ENCODE assay signal across 7 cellular contexts in the genomic region with DNA sequence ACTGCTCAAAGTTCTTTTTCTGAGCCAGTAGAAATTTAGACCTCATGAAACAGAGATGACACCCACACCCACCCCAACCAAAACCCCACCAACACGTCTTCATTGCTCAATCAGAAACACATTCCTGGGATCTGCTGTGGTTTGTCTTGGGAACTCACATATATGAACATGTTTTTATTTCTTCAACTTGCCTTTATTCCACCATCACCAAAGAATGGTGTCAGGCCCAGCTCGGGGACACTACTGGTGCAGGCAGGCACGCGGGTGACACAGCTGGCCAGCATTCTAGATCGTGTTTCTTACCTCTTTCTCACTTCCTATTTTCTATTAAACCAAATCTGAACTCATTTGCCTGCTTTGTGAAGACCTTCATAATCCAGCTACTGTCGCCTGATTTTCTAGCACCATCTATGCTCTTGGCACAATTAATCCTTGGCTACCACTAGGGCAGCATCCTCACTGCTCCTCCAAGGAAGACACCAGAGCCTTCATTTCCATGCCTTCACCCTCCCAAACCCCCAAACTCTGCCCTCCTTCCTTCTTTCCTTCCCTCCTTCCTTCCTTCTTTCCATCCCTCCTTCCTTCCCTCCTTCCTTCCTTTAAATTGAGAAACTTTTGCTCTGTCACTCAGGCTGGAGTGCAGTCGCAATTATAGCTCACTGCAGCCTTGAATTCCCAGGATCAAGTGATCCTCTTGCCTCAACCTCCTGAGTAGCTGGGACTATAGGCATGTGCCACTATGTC.
DNase-seq lines count a peak whose midpoint lies in the region; ATAC-seq and TF ChIP-seq lines count a peak whose summit lies in the region.

No MANE protein-coding gene starts in this region.

- H3K27me3 Mint-ChIP-seq in T-cell, result no peaks in the 10 kb centered on the region

- H3K4me1 Mint-ChIP-seq in T-cell, result peaks cover 93 to 95% (median 94%) of the 10 kb centered on the region in 3 donors

- peaks cover 0 to 57% (median 51%) of the 10 kb centered on the region in 4 donors for H3K4me1 ChIP-seq in tibial artery

- H3K4me3 ChIP-seq in tibial artery, result no peak overlapping the region

- H3K9me3 ChIP-seq in tibial artery, result no peaks in the 10 kb centered on the region

- H3K4me3 Mint-ChIP-seq in T-cell, result peak overlapping the region; percentile 73 to 78 (median 75)

- CTCF ChIA-PET in T-cell (lab: Charles Lee), result interaction anchor here (0.7 to 1.8 kb wide), 3 partner anchors 11 to 161 kb away, joined by 3 to 12 read pairs (median 4); no protein-coding TSS in a partner anchor

- H3K27ac ChIP-seq in tibial artery, result peak overlapping the region; percentile 76 to 79

- ATAC-seq in GM18873 (IDR thresholded peaks at IDR 0.05; ENCODE audit: low FRiP score, unreplicated experiment) (peak; percentile 24), HG02870 (IDR thresholded peaks at IDR 0.05; ENCODE audit: unreplicated experiment) (peak; percentile 22), T-cell (replicated peaks in 1 of 4) (no peak)

- peaks cover 27% of the 10 kb centered on the region for H3K36me3 Mint-ChIP-seq in T-cell

- no peaks in the 10 kb centered on the region for H3K27me3 ChIP-seq in tibial artery

- TF ChIP-seq CTCF in tibial artery (IDR thresholded peaks at IDR 0.05), result no peak

- peak in 6 of 34 experiments; percentile 16 to 29 (median 24) for DNase-seq in T-cell
- peak; percentile 18 for DNase-seq in glomerular visceral epithelial cell (ENCODE audit: extremely low spot score)
- DNase-seq in tibial artery, result no peak
- no peak for DNase-seq in D341Med (ENCODE audit: low spot score)
- DNase-seq in NCI-H524 (lab: John Stamatoyannopoulos, UW), result no peak

- POLR2A ChIA-PET in T-cell (lab: Charles Lee), result interaction anchor here (0.6 to 2.0 kb wide), 5 partner anchors 11 to 155 kb away, joined by 3 to 7 read pairs (median 4); no protein-coding TSS in a partner anchor

- H3K27ac Mint-ChIP-seq in T-cell, result peak overlapping the region; percentile 99 to 100

- no peaks in the 10 kb centered on the region for H3K36me3 ChIP-seq in tibial artery

- H3K9me3 Mint-ChIP-seq in T-cell, result no peaks in the 10 kb centered on the region

- intact Hi-C loops in tibial artery (cut with DNase I; ENCODE audit: low total_unique reads), result no loop called here

Comparison
In these comparisons a context has a peak if more than half of its experiments do, and no peak if none do; other contexts are left out.
1. ATAC-seq: peak in GM18873 (single experiment) and HG02870 (single experiment); none in T-cell (0 of 4).